13 cellular contexts compared by ENCODE assay signal in the genomic region with DNA sequence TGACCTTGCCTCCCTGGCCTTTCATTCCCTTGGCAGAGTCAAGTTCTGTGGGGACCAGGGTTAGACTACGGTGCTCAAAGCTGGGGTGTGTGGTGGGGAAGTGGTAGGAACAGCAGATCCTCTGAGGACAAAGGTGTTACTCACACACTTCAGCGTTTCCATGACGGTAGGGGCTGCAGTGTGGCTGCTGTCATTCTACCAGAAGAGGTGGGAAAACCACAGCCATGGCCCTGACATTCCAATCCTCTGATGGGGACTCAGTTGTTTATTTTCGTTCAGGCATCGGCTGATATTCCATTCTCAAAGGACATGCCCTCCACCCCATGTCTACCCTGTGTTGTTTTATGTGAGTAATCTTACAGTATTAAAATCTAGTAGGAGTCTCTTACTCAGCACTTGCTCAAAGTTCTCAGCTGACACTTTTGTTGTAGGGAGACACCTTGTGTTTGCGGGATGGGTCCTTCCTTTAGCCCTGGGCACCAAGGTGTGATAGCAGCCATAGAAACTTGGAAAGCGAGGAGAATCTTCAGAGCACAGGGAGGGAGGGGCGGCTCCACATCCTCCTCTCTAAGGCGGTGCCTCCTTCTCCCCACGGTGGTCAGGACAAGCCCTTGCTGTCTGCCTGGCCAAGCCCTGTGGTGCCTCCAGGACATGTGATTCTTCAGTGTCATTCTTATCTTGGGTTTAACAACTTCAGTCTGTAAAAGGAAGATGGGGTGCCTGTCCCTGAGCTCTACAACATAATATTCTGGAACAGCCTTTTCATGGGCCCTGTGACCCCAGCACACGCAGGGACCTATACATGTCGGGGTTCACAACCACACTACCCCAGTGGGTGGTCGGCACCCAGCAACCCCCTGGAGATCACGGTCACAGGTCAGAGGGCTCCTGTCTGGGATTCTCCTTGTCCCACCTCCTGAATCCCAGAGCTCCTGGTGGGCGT. TPM values are rescaled to one million over a fixed set of nuclear protein-coding genes. Genes with fewer than 3 reads are reported as not detected.
"Had no signal": no experiment of that assay in that cellular context is flagged by ENCODE, and none has a peak within 500 bp of the region (broad histone marks: within the 10 kb centered on the region; RNA-seq: fewer than 3 reads in every experiment).

No MANE protein-coding gene starts in this region.

RNA-seq across cellular contexts. Expression of gene KIR2DL1, which starts 1.7 kb away (rescaled TPM):
- total RNA-seq: activated CD4-positive, alpha-beta T cell treated with anti-CD3 and anti-CD28 coated beads, Interleukin-2, amount 10 ng/mL, durations not matched to agents 7 days and 5 days; activated CD8-positive, alpha-beta T cell treated with anti-CD3 and anti-CD28 coated beads for 36 hours; activated T-helper 1 cell treated with anti-CD3 and anti-CD28 coated beads, Interleukin-12 subunit alpha, Interleukin-12 subunit beta, Interleukin-2, Interleukin-4 antibody, amounts not matched to agents 30 ng/mL and 10 ng/mL and 1 ng/mL, durations not matched to agents 14 hours and 24 hours and 36 hours; foreskin keratinocyte; glomerular endothelial cell; left ventricle myocardium superior; T-helper 2 cell treated with Interferon-gamma antibody and Interleukin-4, amounts not matched to agents 100 ng/mL and 5 ng/mL, for 36 hours; thoracic aorta had no signal
- polyA plus RNA-seq: esophagus, foreskin keratinocyte, neural cell had no signal

RNA-seq across cellular contexts. Expression of gene KIR2DL4, which starts 32.1 kb away (rescaled TPM):
- total RNA-seq: activated CD8-positive, alpha-beta T cell treated with anti-CD3 and anti-CD28 coated beads for 36 hours; foreskin keratinocyte; left ventricle myocardium superior; T-helper 2 cell treated with Interferon-gamma antibody and Interleukin-4, amounts not matched to agents 100 ng/mL and 5 ng/mL, for 36 hours had no signal
- polyA plus RNA-seq: esophagus, foreskin keratinocyte, neural cell had no signal

RNA-seq across cellular contexts. Expression of gene KIR2DL3, which starts 33.0 kb away (rescaled TPM):
- total RNA-seq: activated CD4-positive, alpha-beta T cell treated with anti-CD3 and anti-CD28 coated beads, Interleukin-2, amount 10 ng/mL, durations not matched to agents 7 days and 5 days; activated CD8-positive, alpha-beta T cell treated with anti-CD3 and anti-CD28 coated beads for 36 hours; activated T-helper 1 cell treated with anti-CD3 and anti-CD28 coated beads, Interleukin-12 subunit alpha, Interleukin-12 subunit beta, Interleukin-2, Interleukin-4 antibody, amounts not matched to agents 30 ng/mL and 10 ng/mL and 1 ng/mL, durations not matched to agents 14 hours and 24 hours and 36 hours; foreskin keratinocyte; glomerular endothelial cell; left ventricle myocardium superior; right lobe of liver; thoracic aorta had no signal
- polyA plus RNA-seq: esophagus, foreskin keratinocyte, neural cell, small intestine had no signal

RNA-seq across cellular contexts. Expression of gene KIR3DL1, which starts 45.0 kb away (rescaled TPM):
- total RNA-seq: activated CD4-positive, alpha-beta T cell treated with anti-CD3 and anti-CD28 coated beads, Interleukin-2, amount 10 ng/mL, durations not matched to agents 7 days and 5 days; activated T-helper 1 cell treated with anti-CD3 and anti-CD28 coated beads, Interleukin-12 subunit alpha, Interleukin-12 subunit beta, Interleukin-2, Interleukin-4 antibody, amounts not matched to agents 30 ng/mL and 10 ng/mL and 1 ng/mL, durations not matched to agents 14 hours and 24 hours and 36 hours; foreskin keratinocyte; glomerular endothelial cell; left ventricle myocardium superior; T-helper 2 cell treated with Interferon-gamma antibody and Interleukin-4, amounts not matched to agents 100 ng/mL and 5 ng/mL, for 36 hours; thoracic aorta had no signal
- polyA plus RNA-seq: esophagus, foreskin keratinocyte, neural cell, small intestine had no signal

RNA-seq across cellular contexts. Expression of gene KIR3DL3, which starts 47.0 kb away (rescaled TPM):
- total RNA-seq: activated CD4-positive, alpha-beta T cell treated with anti-CD3 and anti-CD28 coated beads, Interleukin-2, amount 10 ng/mL, durations not matched to agents 7 days and 5 days; activated CD8-positive, alpha-beta T cell treated with anti-CD3 and anti-CD28 coated beads for 36 hours; activated T-helper 1 cell treated with anti-CD3 and anti-CD28 coated beads, Interleukin-12 subunit alpha, Interleukin-12 subunit beta, Interleukin-2, Interleukin-4 antibody, amounts not matched to agents 30 ng/mL and 10 ng/mL and 1 ng/mL, durations not matched to agents 14 hours and 24 hours and 36 hours; foreskin keratinocyte; glomerular endothelial cell; left ventricle myocardium superior; right lobe of liver; T-helper 2 cell treated with Interferon-gamma antibody and Interleukin-4, amounts not matched to agents 100 ng/mL and 5 ng/mL, for 36 hours; thoracic aorta; upper lobe of left lung had no signal
- polyA plus RNA-seq: esophagus, foreskin keratinocyte, neural cell, small intestine had no signal
